ENCODE assay signal across 3 cellular contexts in the genomic region with DNA sequence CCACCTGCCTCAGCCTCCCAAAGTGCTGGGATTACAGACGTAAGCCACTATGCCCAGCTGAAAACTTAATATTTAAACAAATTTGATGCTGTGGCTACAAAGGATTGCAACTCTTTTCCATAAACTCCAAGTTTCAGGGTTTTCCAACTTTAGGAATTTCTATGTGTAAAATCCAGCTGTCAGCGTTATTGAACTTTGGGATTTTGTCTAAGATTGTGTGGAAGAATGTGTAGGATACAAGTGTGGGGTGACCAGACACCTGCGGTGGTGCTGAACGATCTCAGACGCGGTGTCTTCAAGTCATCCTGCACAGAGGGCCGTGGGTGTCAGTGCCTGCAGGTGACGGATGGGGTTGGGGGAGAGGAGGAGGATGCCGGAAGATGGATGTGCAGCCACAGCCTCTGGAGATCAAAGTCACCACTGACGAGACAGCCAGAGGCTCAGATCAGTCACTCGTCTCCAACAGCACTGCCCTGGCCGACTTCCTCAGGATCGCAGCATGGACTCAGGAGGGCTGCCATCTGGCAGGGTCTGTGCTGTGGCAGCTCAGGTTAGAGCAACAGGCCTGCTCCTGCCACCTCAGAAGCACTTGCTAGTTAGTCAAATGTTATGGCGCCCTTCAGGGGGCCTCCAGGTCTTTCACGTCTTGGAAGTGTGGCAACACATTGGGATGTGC.
A peak's percentile ranks its signal among the peaks of the same experiment; 100 is the strongest.
TF ChIP-seq lines count a peak whose summit lies in the region.

No MANE protein-coding gene starts in this region.

TF ChIP-seq in K562, 482 proteins besides CTCF, POLR2A, EP300 and RAD21:
- no peak for TF ChIP-seq HNRNPH1 (optimal IDR thresholded peaks at IDR 0.05; ENCODE audit: low read depth, low read length)
- TF ChIP-seq ZNF316 (IDR thresholded peaks at IDR 0.05): peak; percentile 48
TF ChIP-seq in K562: peak in this region for 1.

TF ChIP-seq in HepG2, 621 proteins besides CTCF, POLR2A, EP300 and RAD21:
- peak; percentile 30 to 52; a peak in 3 of 4 replicates for TF ChIP-seq MAFK (conservative IDR thresholded peaks at IDR 0.05 in 1 of 2, IDR thresholded peaks at IDR 0.05 in 1 of 2; ENCODE audit: low read length in 2 of 2)
- no peak for TF ChIP-seq JDP2 (CRISPR knock-in tag; IDR thresholded peaks at IDR 0.05; ENCODE audit: borderline replicate concordance)
- no peak for TF ChIP-seq IRX3 (CRISPR knock-in tag; IDR thresholded peaks at IDR 0.05; ENCODE audit: borderline replicate concordance, low read depth)
- no peak for TF ChIP-seq ZFP41 (CRISPR knock-in tag; IDR thresholded peaks at IDR 0.05; ENCODE audit: borderline replicate concordance)
- TF ChIP-seq SP2 (CRISPR knock-in tag; IDR thresholded peaks at IDR 0.05): no peak

TF ChIP-seq in GM23338, 12 proteins besides CTCF, POLR2A, EP300 and RAD21:
- TF ChIP-seq POLR2AphosphoS5 (IDR thresholded peaks at IDR 0.05; ENCODE audit: low read depth) (no peak), NANOG (IDR thresholded peaks at IDR 0.05; ENCODE audit: borderline replicate concordance) (no peak), ZNF114 (CRISPR knock-in tag; IDR thresholded peaks at IDR 0.05) (no peak), ZNF331 (CRISPR knock-in tag; IDR thresholded peaks at IDR 0.05; ENCODE audit: low read depth) (no peak), STAT1 (IDR thresholded peaks at IDR 0.05; ENCODE audit: unreplicated experiment) (no peak), JUNB (IDR thresholded peaks at IDR 0.05; ENCODE audit: unreplicated experiment) (no peak), EZH2 (IDR thresholded peaks at IDR 0.05; ENCODE audit: low read depth, unreplicated experiment) (no peak), CREB1 (CRISPR knock-in tag; IDR thresholded peaks at IDR 0.05; ENCODE audit: low read depth) (no peak), EZH2phosphoT487 (IDR thresholded peaks at IDR 0.05; ENCODE audit: unreplicated experiment) (no peak)
- TF ChIP-seq, protein P1, sequence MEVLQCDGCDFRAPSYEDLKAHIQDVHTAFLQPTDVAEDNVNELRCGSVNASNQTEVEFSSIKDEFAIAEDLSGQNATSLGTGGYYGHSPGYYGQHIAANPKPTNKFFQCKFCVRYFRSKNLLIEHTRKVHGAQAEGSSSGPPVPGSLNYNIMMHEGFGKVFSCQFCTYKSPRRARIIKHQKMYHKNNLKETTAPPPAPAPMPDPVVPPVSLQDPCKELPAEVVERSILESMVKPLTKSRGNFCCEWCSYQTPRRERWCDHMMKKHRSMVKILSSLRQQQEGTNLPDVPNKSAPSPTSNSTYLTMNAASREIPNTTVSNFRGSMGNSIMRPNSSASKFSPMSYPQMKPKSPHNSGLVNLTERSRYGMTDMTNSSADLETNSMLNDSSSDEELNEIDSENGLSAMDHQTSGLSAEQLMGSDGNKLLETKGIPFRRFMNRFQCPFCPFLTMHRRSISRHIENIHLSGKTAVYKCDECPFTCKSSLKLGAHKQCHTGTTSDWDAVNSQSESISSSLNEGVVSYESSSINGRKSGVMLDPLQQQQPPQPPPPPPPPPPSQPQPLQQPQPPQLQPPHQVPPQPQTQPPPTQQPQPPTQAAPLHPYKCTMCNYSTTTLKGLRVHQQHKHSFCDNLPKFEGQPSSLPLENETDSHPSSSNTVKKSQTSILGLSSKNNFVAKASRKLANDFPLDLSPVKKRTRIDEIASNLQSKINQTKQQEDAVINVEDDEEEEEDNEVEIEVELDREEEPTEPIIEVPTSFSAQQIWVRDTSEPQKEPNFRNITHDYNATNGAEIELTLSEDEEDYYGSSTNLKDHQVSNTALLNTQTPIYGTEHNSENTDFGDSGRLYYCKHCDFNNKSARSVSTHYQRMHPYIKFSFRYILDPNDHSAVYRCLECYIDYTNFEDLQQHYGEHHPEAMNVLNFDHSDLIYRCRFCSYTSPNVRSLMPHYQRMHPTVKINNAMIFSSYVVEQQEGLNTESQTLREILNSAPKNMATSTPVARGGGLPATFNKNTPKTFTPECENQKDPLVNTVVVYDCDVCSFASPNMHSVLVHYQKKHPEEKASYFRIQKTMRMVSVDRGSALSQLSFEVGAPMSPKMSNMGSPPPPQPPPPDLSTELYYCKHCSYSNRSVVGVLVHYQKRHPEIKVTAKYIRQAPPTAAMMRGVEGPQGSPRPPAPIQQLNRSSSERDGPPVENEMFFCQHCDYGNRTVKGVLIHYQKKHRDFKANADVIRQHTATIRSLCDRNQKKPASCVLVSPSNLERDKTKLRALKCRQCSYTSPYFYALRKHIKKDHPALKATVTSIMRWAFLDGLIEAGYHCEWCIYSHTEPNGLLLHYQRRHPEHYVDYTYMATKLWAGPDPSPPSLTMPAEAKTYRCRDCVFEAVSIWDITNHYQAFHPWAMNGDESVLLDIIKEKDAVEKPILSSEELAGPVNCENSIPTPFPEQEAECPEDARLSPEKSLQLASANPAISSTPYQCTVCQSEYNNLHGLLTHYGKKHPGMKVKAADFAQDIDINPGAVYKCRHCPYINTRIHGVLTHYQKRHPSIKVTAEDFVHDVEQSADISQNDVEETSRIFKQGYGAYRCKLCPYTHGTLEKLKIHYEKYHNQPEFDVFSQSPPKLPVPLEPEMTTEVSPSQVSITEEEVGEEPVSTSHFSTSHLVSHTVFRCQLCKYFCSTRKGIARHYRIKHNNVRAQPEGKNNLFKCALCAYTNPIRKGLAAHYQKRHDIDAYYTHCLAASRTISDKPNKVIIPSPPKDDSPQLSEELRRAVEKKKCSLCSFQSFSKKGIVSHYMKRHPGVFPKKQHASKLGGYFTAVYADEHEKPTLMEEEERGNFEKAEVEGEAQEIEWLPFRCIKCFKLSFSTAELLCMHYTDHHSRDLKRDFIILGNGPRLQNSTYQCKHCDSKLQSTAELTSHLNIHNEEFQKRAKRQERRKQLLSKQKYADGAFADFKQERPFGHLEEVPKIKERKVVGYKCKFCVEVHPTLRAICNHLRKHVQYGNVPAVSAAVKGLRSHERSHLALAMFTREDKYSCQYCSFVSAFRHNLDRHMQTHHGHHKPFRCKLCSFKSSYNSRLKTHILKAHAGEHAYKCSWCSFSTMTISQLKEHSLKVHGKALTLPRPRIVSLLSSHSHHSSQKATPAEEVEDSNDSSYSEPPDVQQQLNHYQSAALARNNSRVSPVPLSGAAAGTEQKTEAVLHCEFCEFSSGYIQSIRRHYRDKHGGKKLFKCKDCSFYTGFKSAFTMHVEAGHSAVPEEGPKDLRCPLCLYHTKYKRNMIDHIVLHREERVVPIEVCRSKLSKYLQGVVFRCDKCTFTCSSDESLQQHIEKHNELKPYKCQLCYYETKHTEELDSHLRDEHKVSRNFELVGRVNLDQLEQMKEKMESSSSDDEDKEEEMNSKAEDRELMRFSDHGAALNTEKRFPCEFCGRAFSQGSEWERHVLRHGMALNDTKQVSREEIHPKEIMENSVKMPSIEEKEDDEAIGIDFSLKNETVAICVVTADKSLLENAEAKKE (CRISPR knock-in tag; IDR thresholded peaks at IDR 0.05): no peak
- TF ChIP-seq, protein P2, sequence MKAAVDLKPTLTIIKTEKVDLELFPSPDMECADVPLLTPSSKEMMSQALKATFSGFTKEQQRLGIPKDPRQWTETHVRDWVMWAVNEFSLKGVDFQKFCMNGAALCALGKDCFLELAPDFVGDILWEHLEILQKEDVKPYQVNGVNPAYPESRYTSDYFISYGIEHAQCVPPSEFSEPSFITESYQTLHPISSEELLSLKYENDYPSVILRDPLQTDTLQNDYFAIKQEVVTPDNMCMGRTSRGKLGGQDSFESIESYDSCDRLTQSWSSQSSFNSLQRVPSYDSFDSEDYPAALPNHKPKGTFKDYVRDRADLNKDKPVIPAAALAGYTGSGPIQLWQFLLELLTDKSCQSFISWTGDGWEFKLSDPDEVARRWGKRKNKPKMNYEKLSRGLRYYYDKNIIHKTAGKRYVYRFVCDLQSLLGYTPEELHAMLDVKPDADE (IDR thresholded peaks at IDR 0.05): no peak
- TF ChIP-seq, protein P3, sequence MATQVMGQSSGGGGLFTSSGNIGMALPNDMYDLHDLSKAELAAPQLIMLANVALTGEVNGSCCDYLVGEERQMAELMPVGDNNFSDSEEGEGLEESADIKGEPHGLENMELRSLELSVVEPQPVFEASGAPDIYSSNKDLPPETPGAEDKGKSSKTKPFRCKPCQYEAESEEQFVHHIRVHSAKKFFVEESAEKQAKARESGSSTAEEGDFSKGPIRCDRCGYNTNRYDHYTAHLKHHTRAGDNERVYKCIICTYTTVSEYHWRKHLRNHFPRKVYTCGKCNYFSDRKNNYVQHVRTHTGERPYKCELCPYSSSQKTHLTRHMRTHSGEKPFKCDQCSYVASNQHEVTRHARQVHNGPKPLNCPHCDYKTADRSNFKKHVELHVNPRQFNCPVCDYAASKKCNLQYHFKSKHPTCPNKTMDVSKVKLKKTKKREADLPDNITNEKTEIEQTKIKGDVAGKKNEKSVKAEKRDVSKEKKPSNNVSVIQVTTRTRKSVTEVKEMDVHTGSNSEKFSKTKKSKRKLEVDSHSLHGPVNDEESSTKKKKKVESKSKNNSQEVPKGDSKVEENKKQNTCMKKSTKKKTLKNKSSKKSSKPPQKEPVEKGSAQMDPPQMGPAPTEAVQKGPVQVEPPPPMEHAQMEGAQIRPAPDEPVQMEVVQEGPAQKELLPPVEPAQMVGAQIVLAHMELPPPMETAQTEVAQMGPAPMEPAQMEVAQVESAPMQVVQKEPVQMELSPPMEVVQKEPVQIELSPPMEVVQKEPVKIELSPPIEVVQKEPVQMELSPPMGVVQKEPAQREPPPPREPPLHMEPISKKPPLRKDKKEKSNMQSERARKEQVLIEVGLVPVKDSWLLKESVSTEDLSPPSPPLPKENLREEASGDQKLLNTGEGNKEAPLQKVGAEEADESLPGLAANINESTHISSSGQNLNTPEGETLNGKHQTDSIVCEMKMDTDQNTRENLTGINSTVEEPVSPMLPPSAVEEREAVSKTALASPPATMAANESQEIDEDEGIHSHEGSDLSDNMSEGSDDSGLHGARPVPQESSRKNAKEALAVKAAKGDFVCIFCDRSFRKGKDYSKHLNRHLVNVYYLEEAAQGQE (IDR thresholded peaks at IDR 0.05; ENCODE audit: unreplicated experiment): no peak
